Comparison of ENCODE assay signal across 18 cellular contexts in the genomic region with DNA sequence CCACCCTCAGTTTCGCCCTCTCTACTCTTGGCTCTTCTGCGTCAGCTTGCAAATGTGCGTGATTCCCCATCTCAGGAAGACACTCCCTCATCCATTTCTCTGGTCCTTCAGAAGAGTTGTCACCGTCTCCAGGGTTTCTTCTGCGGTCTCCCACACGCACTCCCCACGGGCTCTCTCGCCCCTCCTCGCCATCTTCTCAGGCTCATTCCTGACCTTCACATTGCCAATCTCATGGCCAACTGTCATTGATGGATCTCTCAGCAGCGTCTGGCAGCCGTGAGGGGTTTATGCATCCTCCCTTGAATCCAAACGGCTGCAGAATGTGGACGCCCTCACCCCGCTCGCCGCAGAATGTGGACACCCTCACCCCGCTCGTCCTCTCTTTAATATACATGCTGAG. TPM values are rescaled to one million over a fixed set of nuclear protein-coding genes. Genes with fewer than 3 reads are reported as not detected.
"Had no signal": no experiment of that assay in that cellular context is flagged by ENCODE, and none has a peak within 500 bp of the region (broad histone marks: within the 10 kb centered on the region; RNA-seq: fewer than 3 reads in every experiment).

No MANE protein-coding gene starts in this region.

- H3K4me3 ChIP-seq: coronary artery, lung, mucosa of descending colon, testis had no signal

- H3K4me3 Mint-ChIP-seq: activated CD8-positive, alpha-beta T cell treated with anti-CD3 and anti-CD28 coated beads, Interleukin-2, amount 10 ng/mL, durations not matched to agents 7 days and 5 days; activated naive CD8-positive, alpha-beta T cell treated with anti-CD3 and anti-CD28 coated beads, Interleukin-2, amount 50 U/mL, for 24 hours; activated T-helper 1 cell treated with anti-CD3 and anti-CD28 coated beads, Interleukin-12 subunit alpha, Interleukin-12 subunit beta, Interleukin-2, Interleukin-4 antibody, amounts not matched to agents 30 ng/mL and 10 ng/mL and 1 ng/mL, durations not matched to agents 14 hours and 24 hours and 36 hours; naive thymus-derived CD8-positive, alpha-beta T cell; T-helper 2 cell treated with Interferon-gamma antibody and Interleukin-4, amounts not matched to agents 5 μg/mL and 100 μg/mL, for 36 hours had no signal

- H3K9me3 Mint-ChIP-seq: activated naive CD8-positive, alpha-beta T cell treated with anti-CD3 and anti-CD28 coated beads, Interleukin-2, amount 50 U/mL, for 24 hours; activated T-helper 1 cell treated with anti-CD3 and anti-CD28 coated beads, Interleukin-12 subunit alpha, Interleukin-12 subunit beta, Interleukin-2, Interleukin-4 antibody, amounts not matched to agents 30 ng/mL and 10 ng/mL and 1 ng/mL, durations not matched to agents 14 hours and 24 hours and 36 hours; naive thymus-derived CD8-positive, alpha-beta T cell; T-helper 2 cell treated with Interferon-gamma antibody and Interleukin-4, amounts not matched to agents 5 μg/mL and 100 μg/mL, for 36 hours had no signal

- H3K27ac ChIP-seq: coronary artery, testis had no signal

- H3K27me3 ChIP-seq: testis had no signal

- DNase-seq: activated CD4-positive, alpha-beta T cell treated with anti-CD3 and anti-CD28 coated beads for 4 hours; activated CD8-positive, alpha-beta memory T cell treated with anti-CD3 and anti-CD28 coated beads, Interleukin-2, amount 50 U/mL, for 48 hours; activated CD8-positive, alpha-beta T cell treated with anti-CD3 and anti-CD28 coated beads, Interleukin-2, amount 10 ng/mL, durations not matched to agents 7 days and 5 days; activated naive CD4-positive, alpha-beta T cell treated with Interleukin-2 at 50 U/mL for 16 hours; activated naive CD8-positive, alpha-beta T cell treated with anti-CD3 and anti-CD28 coated beads, Interleukin-2, amount 50 U/mL, for 24 hours; central memory CD4-positive, alpha-beta T cell; effector memory CD4-positive, alpha-beta T cell; mucosa of descending colon; stimulated activated CD4-positive, alpha-beta T cell treated with anti-CD3 and anti-CD28 coated beads, Interleukin-12 subunit alpha, Interleukin-12 subunit beta, amount 100 ng/mL, for 4 hours; stimulated activated naive CD4-positive, alpha-beta T cell treated with Interleukin-2 at 50 U/mL for 16 hours; SW 1271; testis had no signal

- ATAC-seq: activated CD8-positive, alpha-beta T cell treated with anti-CD3 and anti-CD28 coated beads, Interleukin-2, amount 10 ng/mL, durations not matched to agents 7 days and 5 days; activated naive CD8-positive, alpha-beta T cell treated with anti-CD3 and anti-CD28 coated beads, Interleukin-2, amount 50 U/mL, for 24 hours; mucosa of descending colon; naive thymus-derived CD8-positive, alpha-beta T cell; sciatic nerve had no signal

- H3K27me3 Mint-ChIP-seq: activated naive CD8-positive, alpha-beta T cell treated with anti-CD3 and anti-CD28 coated beads, Interleukin-2, amount 50 U/mL, for 24 hours; naive thymus-derived CD8-positive, alpha-beta T cell had no signal

- H3K27ac Mint-ChIP-seq: activated CD8-positive, alpha-beta T cell treated with anti-CD3 and anti-CD28 coated beads, Interleukin-2, amount 10 ng/mL, durations not matched to agents 7 days and 5 days; activated naive CD8-positive, alpha-beta T cell treated with anti-CD3 and anti-CD28 coated beads, Interleukin-2, amount 50 U/mL, for 24 hours; activated T-helper 1 cell treated with anti-CD3 and anti-CD28 coated beads, Interleukin-12 subunit alpha, Interleukin-12 subunit beta, Interleukin-2, Interleukin-4 antibody, amounts not matched to agents 30 ng/mL and 10 ng/mL and 1 ng/mL, durations not matched to agents 14 hours and 24 hours and 36 hours; T-helper 2 cell treated with Interferon-gamma antibody and Interleukin-4, amounts not matched to agents 5 μg/mL and 100 μg/mL, for 36 hours had no signal

- H3K4me1 Mint-ChIP-seq: activated naive CD8-positive, alpha-beta T cell treated with anti-CD3 and anti-CD28 coated beads, Interleukin-2, amount 50 U/mL, for 24 hours had no signal

- H3K9me3 ChIP-seq: mucosa of descending colon, testis had no signal

RNA-seq across cellular contexts. Expression of a gene that starts 10.5 kb away (rescaled TPM):
- total RNA-seq: activated T-helper 1 cell treated with anti-CD3 and anti-CD28 coated beads, Interleukin-12 subunit alpha, Interleukin-12 subunit beta, Interleukin-2, Interleukin-4 antibody, amounts not matched to agents 30 ng/mL and 10 ng/mL and 1 ng/mL, durations not matched to agents 14 hours and 24 hours and 36 hours had no signal
